ENCODE assay signal across 29 cellular contexts in genomic region chr5:109145139-109145538, GRCh38.
"Had no signal": no experiment of that assay in that cellular context is flagged by ENCODE, and none has a peak within 500 bp of the region (broad histone marks: within the 10 kb centered on the region; RNA-seq: fewer than 3 reads in every experiment).

No MANE protein-coding gene starts in this region.

- H3K27me3 ChIP-seq: left lung, neural progenitor cell, neutrophil, right atrium auricular region, stomach, testis, thyroid gland, transverse colon, upper lobe of left lung had no signal

- H3K27me3 Mint-ChIP-seq: naive thymus-derived CD8-positive, alpha-beta T cell; stimulated activated naive B cell treated with anti-CD40 and anti-IgM and Interleukin-4, amounts not matched to agents 10 μg/mL and 1 μg/mL and 100 μg/mL, for 72 hours had no signal

- H3K4me3 Mint-ChIP-seq: immature natural killer cell; naive thymus-derived CD8-positive, alpha-beta T cell; nephron; neural progenitor cell; stimulated activated naive B cell treated with anti-CD40 and anti-IgM and Interleukin-4, amounts not matched to agents 10 μg/mL and 1 μg/mL and 100 μg/mL, for 72 hours had no signal

- H3K36me3 ChIP-seq: left lung, lower lobe of right lung, neural progenitor cell, neutrophil, right atrium auricular region, stomach, thyroid gland, transverse colon, upper lobe of left lung had no signal

- H3K79me2 ChIP-seq: parathyroid adenoma had no signal

- H3K4me2 ChIP-seq: neural progenitor cell had no signal

- H3K4me3 ChIP-seq: left lung, lower lobe of right lung, neural progenitor cell, psoas muscle, right atrium auricular region, skin epidermis, stomach, testis, thyroid gland, transverse colon, upper lobe of left lung had no signal

- H3K27ac ChIP-seq: left lung, lower lobe of right lung, neural progenitor cell, neutrophil, parathyroid adenoma, psoas muscle, right atrium auricular region, skin epidermis, stomach, testis, thyroid gland, transverse colon, upper lobe of left lung had no signal

- H3K9me3 Mint-ChIP-seq: immature natural killer cell; naive thymus-derived CD8-positive, alpha-beta T cell; nephron; neural progenitor cell had no signal

- H2AFZ ChIP-seq: neural progenitor cell, parathyroid adenoma had no signal

- H3K27ac Mint-ChIP-seq: immature natural killer cell; naive thymus-derived CD8-positive, alpha-beta T cell; neural progenitor cell; stimulated activated naive B cell treated with anti-CD40 and anti-IgM and Interleukin-4, amounts not matched to agents 10 μg/mL and 1 μg/mL and 100 μg/mL, for 72 hours had no signal

- H3K9ac ChIP-seq: neural progenitor cell, parathyroid adenoma had no signal

- H3K4me1 ChIP-seq: left lung, lower lobe of right lung, neural progenitor cell, right atrium auricular region, testis, thyroid gland, upper lobe of left lung had no signal

- H3K36me3 Mint-ChIP-seq: neural progenitor cell had no signal

- DNase-seq: hypothalamus; immature natural killer cell; kidney; left colon; left lung; lower lobe of right lung; mammary epithelial cell; mesenchymal stem cell; naive thymus-derived CD8-positive, alpha-beta T cell; occipital lobe; psoas muscle; stimulated activated CD4-positive, alpha-beta T cell treated with anti-CD3 and anti-CD28 coated beads, Interleukin-12 subunit alpha, Interleukin-12 subunit beta, amount 100 ng/mL, for 4 hours; stimulated activated CD4-positive, alpha-beta T cell treated with anti-CD3 and anti-CD28 coated beads, Interleukin-15, amount 100 ng/mL, for 24 hours; stimulated activated CD4-positive, alpha-beta T cell treated with anti-CD3 and anti-CD28 coated beads, Interleukin-2, amount 100 ng/mL, for 24 hours; stimulated activated CD4-positive, alpha-beta T cell treated with anti-CD3 and anti-CD28 coated beads, Interleukin-4, amount 100 ng/mL, for 1 hour; stimulated activated naive B cell treated with anti-CD40 and anti-IgM and Interleukin-4, amounts not matched to agents 10 μg/mL and 1 μg/mL and 100 μg/mL, for 72 hours; stimulated activated naive CD8-positive, alpha-beta T cell treated with anti-CD3 and anti-CD28 coated beads, Interleukin-15, Interleukin-2, amounts not matched to agents 100 U/mL and 50 U/mL, for 24 hours; stomach; testis; thyroid gland; transverse colon; upper lobe of left lung had no signal

- H3K9me3 ChIP-seq: left lung, lower lobe of right lung, neutrophil, psoas muscle, right atrium auricular region, stomach, testis, thyroid gland, transverse colon, upper lobe of left lung had no signal

- ATAC-seq: left colon; left lung; lower lobe of right lung; naive thymus-derived CD8-positive, alpha-beta T cell; psoas muscle; sciatic nerve; stimulated activated naive B cell treated with anti-CD40 and anti-IgM and Interleukin-4, amounts not matched to agents 10 μg/mL and 1 μg/mL and 100 μg/mL, for 72 hours; stimulated activated naive CD8-positive, alpha-beta T cell treated with anti-CD3 and anti-CD28 coated beads, Interleukin-15, Interleukin-2, amounts not matched to agents 100 U/mL and 50 U/mL, for 24 hours had no signal

- H3K4me1 Mint-ChIP-seq: immature natural killer cell; naive thymus-derived CD8-positive, alpha-beta T cell had no signal
